In the genomic region with DNA sequence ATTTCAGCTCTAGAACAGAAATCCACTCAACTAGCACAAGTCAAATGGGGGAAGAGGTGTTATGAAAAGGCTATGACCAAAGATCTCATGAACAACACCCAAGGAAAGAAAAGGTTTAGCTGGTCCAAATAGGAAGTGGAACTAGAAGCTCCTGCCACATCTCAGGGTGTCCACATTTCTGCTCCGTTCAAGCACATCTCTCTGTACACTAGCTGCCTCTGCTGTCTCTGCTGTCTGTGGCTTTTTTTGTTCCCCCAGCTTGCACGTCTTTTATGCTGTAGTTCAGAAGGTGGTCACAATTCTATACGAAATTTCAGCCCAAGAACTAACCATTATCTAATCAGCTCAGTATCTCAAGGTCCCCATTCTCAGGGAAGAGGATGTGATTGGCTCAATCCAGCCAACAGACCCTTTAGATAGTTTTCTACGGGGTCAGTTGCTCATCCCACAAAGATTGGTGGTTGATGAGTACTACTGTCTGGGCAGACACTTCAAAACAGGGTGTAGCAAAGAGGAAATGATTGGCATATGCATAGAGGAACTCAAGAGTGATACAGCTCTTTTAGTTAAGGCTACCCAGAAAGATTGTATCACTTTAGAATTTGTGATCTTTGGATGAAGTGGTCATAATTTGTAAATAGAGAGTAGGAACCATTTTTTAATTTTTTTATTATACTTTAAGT, we compare ENCODE assay signal across 1 cellular context.
TF ChIP-seq lines count a peak whose summit lies in the region.

No MANE protein-coding gene starts in this region.

TF ChIP-seq in GM12878, 131 proteins besides CTCF, POLR2A, EP300 and RAD21:
- TF ChIP-seq TCF7 (IDR thresholded peaks at IDR 0.05; ENCODE audit: borderline replicate concordance) (no peak), NBN (IDR thresholded peaks at IDR 0.05) (no peak), LARP7 (IDR thresholded peaks at IDR 0.05) (no peak), SPI1 (IDR thresholded peaks at IDR 0.05; ENCODE audit: borderline replicate concordance, insufficient read depth, low read depth, low read length) (peak; percentile 56; the same call in 1 of the 2 replicates), CHD1 (IDR thresholded peaks at IDR 0.05; ENCODE audit: low read depth, low read length) (no peak), POLR2AphosphoS5 (IDR thresholded peaks at IDR 0.05; ENCODE audit: low read length) (no peak), SIX5 (IDR thresholded peaks at IDR 0.05; ENCODE audit: low read depth, low read length, severe bottlenecking) (no peak), JUND (IDR thresholded peaks at IDR 0.05; ENCODE audit: low read depth, low read length) (no peak), SP1 (IDR thresholded peaks at IDR 0.05; ENCODE audit: low read depth, low read length) (no peak)
- TF ChIP-seq, protein P1, sequence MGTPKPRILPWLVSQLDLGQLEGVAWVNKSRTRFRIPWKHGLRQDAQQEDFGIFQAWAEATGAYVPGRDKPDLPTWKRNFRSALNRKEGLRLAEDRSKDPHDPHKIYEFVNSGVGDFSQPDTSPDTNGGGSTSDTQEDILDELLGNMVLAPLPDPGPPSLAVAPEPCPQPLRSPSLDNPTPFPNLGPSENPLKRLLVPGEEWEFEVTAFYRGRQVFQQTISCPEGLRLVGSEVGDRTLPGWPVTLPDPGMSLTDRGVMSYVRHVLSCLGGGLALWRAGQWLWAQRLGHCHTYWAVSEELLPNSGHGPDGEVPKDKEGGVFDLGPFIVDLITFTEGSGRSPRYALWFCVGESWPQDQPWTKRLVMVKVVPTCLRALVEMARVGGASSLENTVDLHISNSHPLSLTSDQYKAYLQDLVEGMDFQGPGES (IDR thresholded peaks at IDR 0.05): no peak
- TF ChIP-seq, protein P2, sequence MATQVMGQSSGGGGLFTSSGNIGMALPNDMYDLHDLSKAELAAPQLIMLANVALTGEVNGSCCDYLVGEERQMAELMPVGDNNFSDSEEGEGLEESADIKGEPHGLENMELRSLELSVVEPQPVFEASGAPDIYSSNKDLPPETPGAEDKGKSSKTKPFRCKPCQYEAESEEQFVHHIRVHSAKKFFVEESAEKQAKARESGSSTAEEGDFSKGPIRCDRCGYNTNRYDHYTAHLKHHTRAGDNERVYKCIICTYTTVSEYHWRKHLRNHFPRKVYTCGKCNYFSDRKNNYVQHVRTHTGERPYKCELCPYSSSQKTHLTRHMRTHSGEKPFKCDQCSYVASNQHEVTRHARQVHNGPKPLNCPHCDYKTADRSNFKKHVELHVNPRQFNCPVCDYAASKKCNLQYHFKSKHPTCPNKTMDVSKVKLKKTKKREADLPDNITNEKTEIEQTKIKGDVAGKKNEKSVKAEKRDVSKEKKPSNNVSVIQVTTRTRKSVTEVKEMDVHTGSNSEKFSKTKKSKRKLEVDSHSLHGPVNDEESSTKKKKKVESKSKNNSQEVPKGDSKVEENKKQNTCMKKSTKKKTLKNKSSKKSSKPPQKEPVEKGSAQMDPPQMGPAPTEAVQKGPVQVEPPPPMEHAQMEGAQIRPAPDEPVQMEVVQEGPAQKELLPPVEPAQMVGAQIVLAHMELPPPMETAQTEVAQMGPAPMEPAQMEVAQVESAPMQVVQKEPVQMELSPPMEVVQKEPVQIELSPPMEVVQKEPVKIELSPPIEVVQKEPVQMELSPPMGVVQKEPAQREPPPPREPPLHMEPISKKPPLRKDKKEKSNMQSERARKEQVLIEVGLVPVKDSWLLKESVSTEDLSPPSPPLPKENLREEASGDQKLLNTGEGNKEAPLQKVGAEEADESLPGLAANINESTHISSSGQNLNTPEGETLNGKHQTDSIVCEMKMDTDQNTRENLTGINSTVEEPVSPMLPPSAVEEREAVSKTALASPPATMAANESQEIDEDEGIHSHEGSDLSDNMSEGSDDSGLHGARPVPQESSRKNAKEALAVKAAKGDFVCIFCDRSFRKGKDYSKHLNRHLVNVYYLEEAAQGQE (IDR thresholded peaks at IDR 0.05; ENCODE audit: low read depth, low read length): no peak
- TF ChIP-seq, protein P3, sequence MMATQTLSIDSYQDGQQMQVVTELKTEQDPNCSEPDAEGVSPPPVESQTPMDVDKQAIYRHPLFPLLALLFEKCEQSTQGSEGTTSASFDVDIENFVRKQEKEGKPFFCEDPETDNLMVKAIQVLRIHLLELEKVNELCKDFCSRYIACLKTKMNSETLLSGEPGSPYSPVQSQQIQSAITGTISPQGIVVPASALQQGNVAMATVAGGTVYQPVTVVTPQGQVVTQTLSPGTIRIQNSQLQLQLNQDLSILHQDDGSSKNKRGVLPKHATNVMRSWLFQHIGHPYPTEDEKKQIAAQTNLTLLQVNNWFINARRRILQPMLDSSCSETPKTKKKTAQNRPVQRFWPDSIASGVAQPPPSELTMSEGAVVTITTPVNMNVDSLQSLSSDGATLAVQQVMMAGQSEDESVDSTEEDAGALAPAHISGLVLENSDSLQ (IDR thresholded peaks at IDR 0.05): peak; percentile 21; the same call in 1 of the 2 replicates
